Comparison of ENCODE assay signal across 2 cellular contexts in the genomic region with DNA sequence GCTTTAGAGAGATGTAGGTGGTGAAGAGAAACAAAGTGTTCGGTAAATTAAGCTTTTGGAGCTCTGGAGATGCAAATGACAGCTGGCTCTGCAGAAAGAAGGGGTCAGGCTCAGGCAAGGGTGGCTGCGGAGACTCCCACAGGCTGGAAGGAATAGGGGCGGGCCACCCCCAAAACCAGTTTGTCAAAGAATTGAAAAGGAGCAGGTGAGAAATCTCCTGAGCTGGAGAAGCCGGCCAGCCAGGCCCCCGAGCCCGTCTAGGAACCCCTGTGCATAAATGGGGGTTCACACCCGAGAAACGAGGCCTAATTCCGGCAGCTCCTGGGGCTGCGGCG.
TF ChIP-seq lines count a peak whose summit lies in the region.

No MANE protein-coding gene starts in this region.

TF ChIP-seq in SK-N-SH, 30 proteins besides CTCF, POLR2A, EP300 and RAD21:
- TF ChIP-seq POLR2AphosphoS5 (IDR thresholded peaks at IDR 0.05; ENCODE audit: low read depth, low read length), result no peak
- no peak for TF ChIP-seq FOXM1 (IDR thresholded peaks at IDR 0.05; ENCODE audit: low read depth)
- no peak for TF ChIP-seq SIN3A (IDR thresholded peaks at IDR 0.05; ENCODE audit: borderline replicate concordance, low read depth, low read length)
- TF ChIP-seq TAF1 (IDR thresholded peaks at IDR 0.05; ENCODE audit: borderline replicate concordance, low read depth, low read length), result no peak
- TF ChIP-seq SMC3 (IDR thresholded peaks at IDR 0.05; ENCODE audit: low read depth, low read length), result no peak
- TF ChIP-seq MXI1 (IDR thresholded peaks at IDR 0.05; ENCODE audit: low read depth, low read length), result no peak
- TF ChIP-seq GATA2 (CRISPR knock-in tag; IDR thresholded peaks at IDR 0.05), result no peak
- TF ChIP-seq, protein P1, sequence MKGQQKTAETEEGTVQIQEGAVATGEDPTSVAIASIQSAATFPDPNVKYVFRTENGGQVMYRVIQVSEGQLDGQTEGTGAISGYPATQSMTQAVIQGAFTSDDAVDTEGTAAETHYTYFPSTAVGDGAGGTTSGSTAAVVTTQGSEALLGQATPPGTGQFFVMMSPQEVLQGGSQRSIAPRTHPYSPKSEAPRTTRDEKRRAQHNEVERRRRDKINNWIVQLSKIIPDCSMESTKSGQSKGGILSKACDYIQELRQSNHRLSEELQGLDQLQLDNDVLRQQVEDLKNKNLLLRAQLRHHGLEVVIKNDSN (IDR thresholded peaks at IDR 0.05; ENCODE audit: borderline replicate concordance, low read depth), result no peak
- TF ChIP-seq MEF2A (IDR thresholded peaks at IDR 0.05; ENCODE audit: borderline replicate concordance, low read depth), result no peak
- TF ChIP-seq, protein P2, sequence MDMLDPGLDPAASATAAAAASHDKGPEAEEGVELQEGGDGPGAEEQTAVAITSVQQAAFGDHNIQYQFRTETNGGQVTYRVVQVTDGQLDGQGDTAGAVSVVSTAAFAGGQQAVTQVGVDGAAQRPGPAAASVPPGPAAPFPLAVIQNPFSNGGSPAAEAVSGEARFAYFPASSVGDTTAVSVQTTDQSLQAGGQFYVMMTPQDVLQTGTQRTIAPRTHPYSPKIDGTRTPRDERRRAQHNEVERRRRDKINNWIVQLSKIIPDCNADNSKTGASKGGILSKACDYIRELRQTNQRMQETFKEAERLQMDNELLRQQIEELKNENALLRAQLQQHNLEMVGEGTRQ (IDR thresholded peaks at IDR 0.05; ENCODE audit: borderline replicate concordance, low read depth, low read length), result no peak
- no peak for TF ChIP-seq CHD2 (IDR thresholded peaks at IDR 0.05; ENCODE audit: low read length, partially characterized antibody)
- TF ChIP-seq, protein P3, sequence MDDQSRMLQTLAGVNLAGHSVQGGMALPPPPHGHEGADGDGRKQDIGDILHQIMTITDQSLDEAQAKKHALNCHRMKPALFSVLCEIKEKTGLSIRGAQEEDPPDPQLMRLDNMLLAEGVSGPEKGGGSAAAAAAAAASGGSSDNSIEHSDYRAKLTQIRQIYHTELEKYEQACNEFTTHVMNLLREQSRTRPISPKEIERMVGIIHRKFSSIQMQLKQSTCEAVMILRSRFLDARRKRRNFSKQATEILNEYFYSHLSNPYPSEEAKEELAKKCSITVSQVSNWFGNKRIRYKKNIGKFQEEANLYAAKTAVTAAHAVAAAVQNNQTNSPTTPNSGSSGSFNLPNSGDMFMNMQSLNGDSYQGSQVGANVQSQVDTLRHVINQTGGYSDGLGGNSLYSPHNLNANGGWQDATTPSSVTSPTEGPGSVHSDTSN (IDR thresholded peaks at IDR 0.05), result no peak
- no peak for TF ChIP-seq RFX5 (IDR thresholded peaks at IDR 0.05; ENCODE audit: low read length)
- TF ChIP-seq, protein P4, sequence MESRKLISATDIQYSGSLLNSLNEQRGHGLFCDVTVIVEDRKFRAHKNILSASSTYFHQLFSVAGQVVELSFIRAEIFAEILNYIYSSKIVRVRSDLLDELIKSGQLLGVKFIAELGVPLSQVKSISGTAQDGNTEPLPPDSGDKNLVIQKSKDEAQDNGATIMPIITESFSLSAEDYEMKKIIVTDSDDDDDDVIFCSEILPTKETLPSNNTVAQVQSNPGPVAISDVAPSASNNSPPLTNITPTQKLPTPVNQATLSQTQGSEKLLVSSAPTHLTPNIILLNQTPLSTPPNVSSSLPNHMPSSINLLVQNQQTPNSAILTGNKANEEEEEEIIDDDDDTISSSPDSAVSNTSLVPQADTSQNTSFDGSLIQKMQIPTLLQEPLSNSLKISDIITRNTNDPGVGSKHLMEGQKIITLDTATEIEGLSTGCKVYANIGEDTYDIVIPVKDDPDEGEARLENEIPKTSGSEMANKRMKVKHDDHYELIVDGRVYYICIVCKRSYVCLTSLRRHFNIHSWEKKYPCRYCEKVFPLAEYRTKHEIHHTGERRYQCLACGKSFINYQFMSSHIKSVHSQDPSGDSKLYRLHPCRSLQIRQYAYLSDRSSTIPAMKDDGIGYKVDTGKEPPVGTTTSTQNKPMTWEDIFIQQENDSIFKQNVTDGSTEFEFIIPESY (IDR thresholded peaks at IDR 0.05; ENCODE audit: borderline replicate concordance, low read depth), result no peak
- no peak for TF ChIP-seq RXRA (IDR thresholded peaks at IDR 0.05; ENCODE audit: borderline replicate concordance, low read depth)
- TF ChIP-seq, protein P5, sequence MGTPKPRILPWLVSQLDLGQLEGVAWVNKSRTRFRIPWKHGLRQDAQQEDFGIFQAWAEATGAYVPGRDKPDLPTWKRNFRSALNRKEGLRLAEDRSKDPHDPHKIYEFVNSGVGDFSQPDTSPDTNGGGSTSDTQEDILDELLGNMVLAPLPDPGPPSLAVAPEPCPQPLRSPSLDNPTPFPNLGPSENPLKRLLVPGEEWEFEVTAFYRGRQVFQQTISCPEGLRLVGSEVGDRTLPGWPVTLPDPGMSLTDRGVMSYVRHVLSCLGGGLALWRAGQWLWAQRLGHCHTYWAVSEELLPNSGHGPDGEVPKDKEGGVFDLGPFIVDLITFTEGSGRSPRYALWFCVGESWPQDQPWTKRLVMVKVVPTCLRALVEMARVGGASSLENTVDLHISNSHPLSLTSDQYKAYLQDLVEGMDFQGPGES (IDR thresholded peaks at IDR 0.05; ENCODE audit: low read depth, low read length), result no peak
- TF ChIP-seq FOSL2 (IDR thresholded peaks at IDR 0.05; ENCODE audit: borderline replicate concordance, low read depth), result no peak

TF ChIP-seq in endothelial cell of umbilical vein, 7 proteins besides CTCF, POLR2A, EP300 and RAD21:
- TF ChIP-seq GATA2 (IDR thresholded peaks at IDR 0.05; ENCODE audit: insufficient read depth, insufficient read length, low read depth, low read length) (no peak), JUN (IDR thresholded peaks at IDR 0.05; ENCODE audit: borderline replicate concordance, insufficient read depth, insufficient read length, low read depth) (no peak), FOS (IDR thresholded peaks at IDR 0.05; ENCODE audit: borderline replicate concordance, insufficient read depth, low read length) (no peak), POLR2AphosphoS5 (IDR thresholded peaks at IDR 0.05; ENCODE audit: insufficient read depth, low read depth, low read length) (no peak), MYC (IDR thresholded peaks at IDR 0.05; ENCODE audit: low read depth, low read length) (no peak), EZH2 (IDR thresholded peaks at IDR 0.05; ENCODE audit: borderline replicate concordance, low read depth, low read length, severe bottlenecking) (no peak)
- TF ChIP-seq, protein P6, sequence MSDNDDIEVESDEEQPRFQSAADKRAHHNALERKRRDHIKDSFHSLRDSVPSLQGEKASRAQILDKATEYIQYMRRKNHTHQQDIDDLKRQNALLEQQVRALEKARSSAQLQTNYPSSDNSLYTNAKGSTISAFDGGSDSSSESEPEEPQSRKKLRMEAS (IDR thresholded peaks at IDR 0.05; ENCODE audit: insufficient read depth, insufficient read length), result no peak
